Comparison of ENCODE assay signal across 8 cellular contexts in genomic region chr17:75778861-75779249, GRCh38. TPM values are rescaled to one million over a fixed set of nuclear protein-coding genes. Genes with fewer than 3 reads are reported as not detected.
DNase-seq lines count a peak whose midpoint lies in the region; ATAC-seq lines count a peak whose summit lies in the region.

No MANE protein-coding gene starts in this region.

- ATAC-seq in activated T-cell treated with anti-CD3 and anti-CD28 coated beads, Interleukin-2, amount 50 U/mL, for 4 hours: peak in 1 of 2 donors; percentile 0
- ATAC-seq in HG02885 (IDR thresholded peaks at IDR 0.05; ENCODE audit: poor library complexity, unreplicated experiment): peak; percentile 12

- H3K4me1 ChIP-seq in mononuclear cell (ENCODE audit: insufficient read depth, low read length): peaks cover 47% of the 10 kb centered on the region
- no peaks in the 10 kb centered on the region for H3K4me1 ChIP-seq in urinary bladder (ENCODE audit: insufficient read depth)

- no peak for DNase-seq in activated T-cell treated with anti-CD3 and anti-CD28 coated beads, Interleukin-2, amount 50 U/mL, for 4 hours
- DNase-seq in activated T-cell treated with anti-CD3 and anti-CD28 coated beads, Interleukin-2, amount 50 U/mL, for 1 hour: no peak
- DNase-seq in RPMI8226: peak; percentile 75
- no peak for DNase-seq in putamen (ENCODE audit: low spot score)

- no peaks in the 10 kb centered on the region for H3K27me3 Mint-ChIP-seq in activated T-cell treated with anti-CD3 and anti-CD28 coated beads, Interleukin-2, amount 50 U/mL, for 4 hours (ENCODE audit: low read depth)
- no peaks in the 10 kb centered on the region for H3K27me3 Mint-ChIP-seq in dendritic cell treated with granulocyte-macrophage colony-stimulating factor and Interleukin-4, amounts not matched to agents 40 ng/mL and 50 ng/mL, for 4 days

- peak overlapping the region; percentile 95 for H3K27ac Mint-ChIP-seq in dendritic cell treated with granulocyte-macrophage colony-stimulating factor and Interleukin-4, amounts not matched to agents 40 ng/mL and 50 ng/mL, for 4 days

- H3K36me3 Mint-ChIP-seq in activated T-cell treated with anti-CD3 and anti-CD28 coated beads, Interleukin-2, amount 50 U/mL, for 4 hours (ENCODE audit: insufficient read depth): peaks cover 34% of the 10 kb centered on the region
- peaks cover 57% of the 10 kb centered on the region for H3K36me3 Mint-ChIP-seq in dendritic cell treated with granulocyte-macrophage colony-stimulating factor and Interleukin-4, amounts not matched to agents 40 ng/mL and 50 ng/mL, for 4 days (ENCODE audit: low read depth)

- peak overlapping the region; percentile 99 for H3K27ac ChIP-seq in urinary bladder (ENCODE audit: low read depth)

- H3K4me3 ChIP-seq in mononuclear cell (ENCODE audit: low read length): peak overlapping the region; percentile 99
- peak overlapping the region; percentile 97 for H3K4me3 ChIP-seq in urinary bladder (ENCODE audit: low read depth, low read length)

- H3K9me3 ChIP-seq in mononuclear cell (ENCODE audit: low read depth, low read length): no peaks in the 10 kb centered on the region

- H3K27me3 ChIP-seq in mononuclear cell (ENCODE audit: insufficient read depth, low read length): no peaks in the 10 kb centered on the region

- H3K36me3 ChIP-seq in urinary bladder (ENCODE audit: insufficient read depth): no peaks in the 10 kb centered on the region

- no peaks in the 10 kb centered on the region for H3K9me3 Mint-ChIP-seq in activated T-cell treated with anti-CD3 and anti-CD28 coated beads, Interleukin-2, amount 50 U/mL, for 4 hours
- H3K9me3 Mint-ChIP-seq in dendritic cell treated with granulocyte-macrophage colony-stimulating factor and Interleukin-4, amounts not matched to agents 40 ng/mL and 50 ng/mL, for 4 days: no peaks in the 10 kb centered on the region

- under 1% methylated on average over 38 of the region's 38 CpGs for WGBS in urinary bladder

- intact Hi-C loops in dendritic cell treated with granulocyte-macrophage colony-stimulating factor and Interleukin-4, amounts not matched to agents 40 ng/mL and 50 ng/mL, for 4 days (cut with micrococcal nuclease): no loop called here

- H3K4me3 Mint-ChIP-seq in activated T-cell treated with anti-CD3 and anti-CD28 coated beads, Interleukin-2, amount 50 U/mL, for 4 hours: peak overlapping the region; percentile 96
- H3K4me3 Mint-ChIP-seq in dendritic cell treated with granulocyte-macrophage colony-stimulating factor and Interleukin-4, amounts not matched to agents 40 ng/mL and 50 ng/mL, for 4 days: peak overlapping the region; percentile 86

- peaks cover 37% of the 10 kb centered on the region for H3K4me1 Mint-ChIP-seq in activated T-cell treated with anti-CD3 and anti-CD28 coated beads, Interleukin-2, amount 50 U/mL, for 4 hours (ENCODE audit: low read depth)
- peaks cover 29% of the 10 kb centered on the region for H3K4me1 Mint-ChIP-seq in dendritic cell treated with granulocyte-macrophage colony-stimulating factor and Interleukin-4, amounts not matched to agents 40 ng/mL and 50 ng/mL, for 4 days (ENCODE audit: low read depth)

RNA-seq across cellular contexts. Expression of gene UNK, which starts 5.8 kb away (rescaled TPM):
- total RNA-seq in activated T-cell treated with anti-CD3 and anti-CD28 coated beads, Interleukin-2, amount 50 U/mL, for 4 hours: 10 to 100 TPM; 21.0 to 24.5 (median 22.6) TPM
- total RNA-seq in mononuclear cell (32.8 TPM), urinary bladder (58.1 TPM)
- polyA plus RNA-seq in urinary bladder: 29.1 TPM

RNA-seq across cellular contexts. Expression of gene GALK1, which starts 13.9 kb away (rescaled TPM):
- total RNA-seq in activated T-cell treated with anti-CD3 and anti-CD28 coated beads, Interleukin-2, amount 50 U/mL, for 4 hours: 10 to 100 TPM; 16.9 to 23.5 (median 21.3) TPM
- total RNA-seq in mononuclear cell (8.8 TPM), urinary bladder (11.3 TPM)
- 43.0 TPM for polyA plus RNA-seq in urinary bladder

RNA-seq across cellular contexts. Expression of gene ITGB4, which starts 57.6 kb away (rescaled TPM):
- 1 to 10 TPM in 2 of 3 donors, under 1 TPM in 1; 0.63 to 2.3 (median 1.6) TPM for total RNA-seq in activated T-cell treated with anti-CD3 and anti-CD28 coated beads, Interleukin-2, amount 50 U/mL, for 4 hours
- total RNA-seq in mononuclear cell (0.10 TPM), urinary bladder (22.4 TPM)
- polyA plus RNA-seq in urinary bladder: 64.8 TPM
